In genomic region chrX:49079489-49080428, GRCh38 we compare ENCODE assay signal across 8 cellular contexts. TPM values are rescaled to one million over a fixed set of nuclear protein-coding genes. Genes with fewer than 3 reads are reported as not detected.
DNase-seq lines count a peak whose midpoint lies in the region; ATAC-seq and TF ChIP-seq lines count a peak whose summit lies in the region.

Gene WDR45 (minus strand): TSS chrX:49079887. CDS start chrX:49078095, 1,792 bp downstream.

- no peaks in the 10 kb centered on the region for H3K4me1 ChIP-seq in CD8-positive, alpha-beta T cell (ENCODE audit: insufficient read depth, low read length)

- no peaks in the 10 kb centered on the region for H3K27me3 ChIP-seq in CD8-positive, alpha-beta T cell (ENCODE audit: insufficient read depth, low read length)

- H3K36me3 ChIP-seq in CD8-positive, alpha-beta T cell (ENCODE audit: insufficient read depth, low read length) = no peaks in the 10 kb centered on the region

- H3K4me3 ChIP-seq in CD8-positive, alpha-beta T cell (ENCODE audit: low read depth, low read length) = peak within 1 kb of the TSS; percentile 86

- intact Hi-C loops in CD8-positive, alpha-beta T cell (cut with DNase I, micrococcal nuclease) = loop anchor here in 1 of 2 experiments (1.0 to 10.0 kb wide), 2 partner anchors 22 to 185 kb away; partner anchors contain the start of genes PQBP1 and TIMM17B

- peak within 1 kb of the TSS; percentile 95 for H3K27ac ChIP-seq in CD8-positive, alpha-beta T cell (ENCODE audit: low read depth, low read length)
- H3K27ac ChIP-seq in temporal lobe (ENCODE audit: low read depth, low read length) = peak within 1 kb of the TSS; percentile 98

- DNase-seq in CD8-positive, alpha-beta T cell = peak in 6 of 7 experiments; percentile 61 to 81 (median 72)
- DNase-seq in KG1 (lab: John Stamatoyannopoulos, UW) = peak; percentile 52
- peak; percentile 28 for DNase-seq in SKM-1 (lab: John Stamatoyannopoulos, UW; ENCODE audit: unreplicated experiment)
- peak; percentile 66 for DNase-seq in globus pallidus (ENCODE audit: low spot score)
- DNase-seq in omental fat pad (ENCODE audit: low spot score) = no peak

- H3K9me3 Mint-ChIP-seq in CD8-positive, alpha-beta T cell = no peaks in the 10 kb centered on the region
- no peaks in the 10 kb centered on the region for H3K9me3 Mint-ChIP-seq in activated naive CD4-positive, alpha-beta T cell treated with anti-CD3 and anti-CD28 coated beads, Interleukin-2, amount 50 U/mL, for 24 hours

- no peaks in the 10 kb centered on the region for H3K9me3 ChIP-seq in CD8-positive, alpha-beta T cell (ENCODE audit: low read length)

- CTCF ChIA-PET in CD8-positive, alpha-beta T cell (lab: Charles Lee) = interaction anchor here (0.8 kb wide), 1 partner anchor 57 kb away, joined by 3 read pairs; no protein-coding TSS in a partner anchor

- peaks cover 29% of the 10 kb centered on the region for H3K36me3 Mint-ChIP-seq in CD8-positive, alpha-beta T cell
- H3K36me3 Mint-ChIP-seq in activated naive CD4-positive, alpha-beta T cell treated with anti-CD3 and anti-CD28 coated beads, Interleukin-2, amount 50 U/mL, for 24 hours = no peaks in the 10 kb centered on the region

- H3K4me1 Mint-ChIP-seq in CD8-positive, alpha-beta T cell (ENCODE audit: low read depth) = peaks cover 12% of the 10 kb centered on the region
- H3K4me1 Mint-ChIP-seq in activated naive CD4-positive, alpha-beta T cell treated with anti-CD3 and anti-CD28 coated beads, Interleukin-2, amount 50 U/mL, for 24 hours = peaks cover 10% of the 10 kb centered on the region

- peak within 1 kb of the TSS; percentile 93 for H3K4me3 Mint-ChIP-seq in CD8-positive, alpha-beta T cell
- H3K4me3 Mint-ChIP-seq in activated naive CD4-positive, alpha-beta T cell treated with anti-CD3 and anti-CD28 coated beads, Interleukin-2, amount 50 U/mL, for 24 hours = peak within 1 kb of the TSS; percentile 94

- peak within 1 kb of the TSS; percentile 100 for H3K27ac Mint-ChIP-seq in CD8-positive, alpha-beta T cell
- H3K27ac Mint-ChIP-seq in activated naive CD4-positive, alpha-beta T cell treated with anti-CD3 and anti-CD28 coated beads, Interleukin-2, amount 50 U/mL, for 24 hours = peak within 1 kb of the TSS; percentile 98

- peak; percentile 81 for ATAC-seq in CD8-positive, alpha-beta T cell
- ATAC-seq in GM21360 (IDR thresholded peaks at IDR 0.05; ENCODE audit: unreplicated experiment) (peak; percentile 56), omental fat pad (ENCODE audit: low FRiP score) (peak; percentile 77)

- POLR2A ChIA-PET in CD8-positive, alpha-beta T cell (lab: Charles Lee) = interaction anchor here (0.6 to 1.0 kb wide), 3 partner anchors 87 to 122 kb away, joined by 3 to 6 read pairs (median 3); partner anchors contain the start of gene OTUD5

- TF ChIP-seq CTCF in CD8-positive, alpha-beta T cell (IDR thresholded peaks at IDR 0.05) = no peak
- TF ChIP-seq CTCF in omental fat pad (IDR thresholded peaks at IDR 0.05) = no peak

- no peaks in the 10 kb centered on the region for H3K27me3 Mint-ChIP-seq in CD8-positive, alpha-beta T cell (ENCODE audit: low read depth)
- H3K27me3 Mint-ChIP-seq in activated naive CD4-positive, alpha-beta T cell treated with anti-CD3 and anti-CD28 coated beads, Interleukin-2, amount 50 U/mL, for 24 hours = no peaks in the 10 kb centered on the region

RNA-seq across cellular contexts. Expression of gene WDR45, which starts in this region (rescaled TPM):
- 10 to 100 TPM; 54.4 to 58.2 TPM for total RNA-seq in CD8-positive, alpha-beta T cell
- 100 to 1,000 TPM in 3 of 4 donors, 10 to 100 TPM in 1; 90.8 to 131 (median 116) TPM for total RNA-seq in omental fat pad
- 16.0 TPM for total RNA-seq in temporal lobe
